Comparison of ENCODE assay signal across 1 cellular context in the genomic region with DNA sequence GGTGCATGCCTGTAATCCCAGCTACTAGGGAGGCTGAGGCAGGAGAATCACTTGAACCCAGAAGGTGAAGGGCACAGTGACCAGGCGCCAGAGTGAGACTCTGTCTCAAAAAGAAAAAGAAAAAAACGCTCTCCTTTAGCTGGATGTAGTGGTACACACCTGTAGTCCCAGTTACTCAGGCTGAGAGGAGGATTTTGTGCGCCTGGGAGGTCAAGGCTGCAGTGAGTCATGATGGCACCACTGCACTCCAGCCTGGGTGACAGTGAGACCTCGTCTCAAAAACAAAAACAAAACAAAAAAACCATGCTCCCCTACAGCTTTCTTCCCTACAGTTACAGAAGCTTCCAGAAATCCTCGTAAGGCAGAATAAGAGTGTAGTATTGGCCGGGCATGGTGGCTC.
A peak's percentile ranks its signal among the peaks of the same experiment; 100 is the strongest.
TF ChIP-seq lines count a peak whose summit lies in the region.

No MANE protein-coding gene starts in this region.

TF ChIP-seq in HepG2, 621 proteins besides CTCF, POLR2A, EP300 and RAD21:
- TF ChIP-seq NR2F6 (IDR thresholded peaks at IDR 0.05) (no peak), NR2F6 (CRISPR knock-in tag; IDR thresholded peaks at IDR 0.05) (peak; percentile 51; the same call in 1 of the 2 replicates), MXI1 (IDR thresholded peaks at IDR 0.05; ENCODE audit: borderline replicate concordance, low read depth, low read length) (no peak), ZBTB38 (CRISPR knock-in tag; IDR thresholded peaks at IDR 0.05) (peak; percentile 45; the same call in 1 of the 2 replicates), TAF15 (IDR thresholded peaks at IDR 0.05; ENCODE audit: low read depth, low read length, poor library complexity, severe bottlenecking) (no peak), FOSL2 (CRISPR knock-in tag; IDR thresholded peaks at IDR 0.05) (peak; percentile 38; the same call in 1 of the 2 replicates), NR2F1 (CRISPR knock-in tag; IDR thresholded peaks at IDR 0.05) (0 out of 4 replicates have a peak, but pooled peaks of 1 of the 2 experiments have one; percentile 28)
